17 cellular contexts compared by ENCODE assay signal in genomic region chr12:52655720-52656124, GRCh38. TPM values are rescaled to one million over a fixed set of nuclear protein-coding genes. Genes with fewer than 3 reads are reported as not detected.
DNase-seq lines count a peak whose midpoint lies in the region; ATAC-seq and TF ChIP-seq lines count a peak whose summit lies in the region.
"Had no signal": no experiment of that assay in that cellular context is flagged by ENCODE, and none has a peak within 500 bp of the region (broad histone marks: within the 10 kb centered on the region; RNA-seq: fewer than 3 reads in every experiment).

No MANE protein-coding gene starts in this region.

- H3K27me3 ChIP-seq in gastroesophageal sphincter = peaks cover 38% of the 10 kb centered on the region
- no peaks in the 10 kb centered on the region for H3K27me3 ChIP-seq in mesendoderm (ENCODE audit: insufficient read depth, low read length, poor library complexity)

- H3K36me3 ChIP-seq in gastroesophageal sphincter (no peaks in the 10 kb centered on the region), mesendoderm (ENCODE audit: control insufficient read depth, insufficient read depth, low read length) (no peaks in the 10 kb centered on the region)
- H3K36me3 ChIP-seq: spleen had no signal

- no peak overlapping the region for H2BK15ac ChIP-seq in mesendoderm (replicated peaks; ENCODE audit: low read depth)

- no peak overlapping the region for H3K4ac ChIP-seq in mesendoderm (ENCODE audit: low read depth, low read length)

- H3K27ac ChIP-seq in C4-2B (peak overlapping the region; percentile 43), gastroesophageal sphincter (no peak overlapping the region), mesendoderm (ENCODE audit: low read depth, low read length) (no peak overlapping the region)
- H3K27ac ChIP-seq: HL-60, parathyroid adenoma, spleen had no signal

- H3K23ac ChIP-seq in mesendoderm (ENCODE audit: low read length) = no peak overlapping the region

- H3K79me1 ChIP-seq in mesendoderm (ENCODE audit: low read length) = no peaks in the 10 kb centered on the region

- no peak overlapping the region for H3K4me2 ChIP-seq in mesendoderm (ENCODE audit: low read length)

- TF ChIP-seq CTCF in C4-2B (conservative IDR thresholded peaks at IDR 0.05) (no peak), gastroesophageal sphincter (IDR thresholded peaks at IDR 0.05) (no peak)

- no peak overlapping the region for H3K9ac ChIP-seq in mesendoderm (ENCODE audit: low read length)
- H3K9ac ChIP-seq: parathyroid adenoma had no signal

- no peak overlapping the region for H2AK5ac ChIP-seq in mesendoderm (ENCODE audit: low read length)

- H4K8ac ChIP-seq in mesendoderm (ENCODE audit: low read depth, low read length) = no peak overlapping the region

- DNase-seq in NCI-H226 (peak; percentile 54), left ventricle myocardium superior (peak; percentile 61), mesendoderm (no peak)
- DNase-seq: activated CD4-positive, alpha-beta T cell treated with anti-CD3 and anti-CD28 coated beads, Interleukin-2, amount 50 U/mL, for 4 hours; activated T-cell treated with anti-CD3 and anti-CD28 coated beads, Interleukin-2, amount 50 U/mL, for 72 hours; Karpas-422; NCI-H1694 treated with DMSO at 0.1 percent for 48 hours; NCI-H82; SIG-M5 had no signal

- no peak overlapping the region for H2BK120ac ChIP-seq in mesendoderm (ENCODE audit: low read depth, low read length)

- no peaks in the 10 kb centered on the region for H3K79me2 ChIP-seq in mesendoderm (ENCODE audit: control insufficient read depth, insufficient read depth, low read length)
- H3K79me2 ChIP-seq: parathyroid adenoma had no signal

- intact Hi-C loops in left ventricle myocardium superior (cut with micrococcal nuclease) = no loop called here

- WGBS in gastroesophageal sphincter (ENCODE audit: low coverage in 1 of 2), 2 donors = 45% methylated on average over 3 of the region's 8 CpGs; no CpG with 5 or more reads in 1 of the 2 donors
- no CpG with 5 or more reads among the region's 8 CpGs for WGBS in mesendoderm (ENCODE audit: extremely low coverage, insufficient coverage, low lambda C conversion rate)

- H2BK5ac ChIP-seq in mesendoderm (ENCODE audit: low read length) = no peak overlapping the region

- no peak for TF ChIP-seq POLR2A in gastroesophageal sphincter (IDR thresholded peaks at IDR 0.05)
- TF ChIP-seq POLR2A in GM18505 (IDR thresholded peaks at IDR 0.05; ENCODE audit: borderline replicate concordance, extremely low read depth, insufficient read depth, insufficient read length) = no peak

- H3K4me1 ChIP-seq in gastroesophageal sphincter (no peaks in the 10 kb centered on the region), mesendoderm (ENCODE audit: control insufficient read depth, low read depth, low read length) (no peaks in the 10 kb centered on the region)
- H3K4me1 ChIP-seq: parathyroid adenoma, spleen had no signal

- H3K9me3 ChIP-seq in gastroesophageal sphincter = no peaks in the 10 kb centered on the region

- no peak overlapping the region for H3K56ac ChIP-seq in mesendoderm (ENCODE audit: low read length)

- ATAC-seq in left ventricle myocardium superior (peak; percentile 81), gastroesophageal sphincter (no peak), GM18505 (IDR thresholded peaks at IDR 0.05; ENCODE audit: unreplicated experiment) (no peak)
- ATAC-seq: activated T-cell treated with anti-CD3 and anti-CD28 coated beads, Interleukin-2, amount 50 U/mL, for 72 hours had no signal

- no peak overlapping the region for H3K4me3 ChIP-seq in gastroesophageal sphincter
- no peak overlapping the region for H3K4me3 ChIP-seq in mesendoderm (ENCODE audit: low read length)
- H3K4me3 ChIP-seq: spleen had no signal

- no peak for TF ChIP-seq EP300 in gastroesophageal sphincter (IDR thresholded peaks at IDR 0.05)

- H4K5ac ChIP-seq in mesendoderm (ENCODE audit: low read length) = no peak overlapping the region

- H3K18ac ChIP-seq in mesendoderm (ENCODE audit: low read length) = no peak overlapping the region

RNA-seq across cellular contexts. Expression of gene KRT2, which starts 3.7 kb away (rescaled TPM):
- total RNA-seq in left ventricle myocardium superior (not detected), gastroesophageal sphincter (not detected)
- polyA plus RNA-seq in mesendoderm (2013, experiment 1 of 2) = not detected
- polyA plus RNA-seq in mesendoderm (2013, experiment 2 of 2) = not detected
- total RNA-seq: activated T-cell treated with anti-CD3 and anti-CD28 coated beads, Interleukin-2, amount 50 U/mL, for 72 hours; chondrocyte had no signal
- polyA plus RNA-seq: adipose tissue had no signal

RNA-seq across cellular contexts. Expression of gene KRT1, which starts 24.5 kb away (rescaled TPM):
- total RNA-seq in left ventricle myocardium superior = 0.15 TPM
- not detected for total RNA-seq in gastroesophageal sphincter
- polyA plus RNA-seq in mesendoderm (2013, experiment 1 of 2) = not detected
- polyA plus RNA-seq in mesendoderm (2013, experiment 2 of 2) = not detected
- total RNA-seq: activated T-cell treated with anti-CD3 and anti-CD28 coated beads, Interleukin-2, amount 50 U/mL, for 72 hours; chondrocyte had no signal
- polyA plus RNA-seq: adipose tissue had no signal

RNA-seq across cellular contexts. Expression of gene KRT73, which starts 37.4 kb away (rescaled TPM):
- not detected for total RNA-seq in left ventricle myocardium superior
- total RNA-seq in gastroesophageal sphincter = not detected
- not detected for polyA plus RNA-seq in mesendoderm (2013, experiment 1 of 2)
- polyA plus RNA-seq in mesendoderm (2013, experiment 2 of 2) = not detected
- total RNA-seq: chondrocyte had no signal

RNA-seq across cellular contexts. Expression of gene KRT77, which starts 47.6 kb away (rescaled TPM):
- total RNA-seq in left ventricle myocardium superior = not detected
- total RNA-seq in gastroesophageal sphincter = not detected
- polyA plus RNA-seq in mesendoderm (2013, experiment 1 of 2) = not detected
- not detected for polyA plus RNA-seq in mesendoderm (2013, experiment 2 of 2)
- total RNA-seq: activated T-cell treated with anti-CD3 and anti-CD28 coated beads, Interleukin-2, amount 50 U/mL, for 72 hours; chondrocyte; spleen had no signal

RNA-seq across cellular contexts. Expression of gene KRT72, which starts 54.5 kb away (rescaled TPM):
- total RNA-seq in left ventricle myocardium superior (not detected), gastroesophageal sphincter (not detected)
- not detected for polyA plus RNA-seq in mesendoderm (2013, experiment 1 of 2)
- not detected for polyA plus RNA-seq in mesendoderm (2013, experiment 2 of 2)
- total RNA-seq: chondrocyte had no signal
